In the genomic region with DNA sequence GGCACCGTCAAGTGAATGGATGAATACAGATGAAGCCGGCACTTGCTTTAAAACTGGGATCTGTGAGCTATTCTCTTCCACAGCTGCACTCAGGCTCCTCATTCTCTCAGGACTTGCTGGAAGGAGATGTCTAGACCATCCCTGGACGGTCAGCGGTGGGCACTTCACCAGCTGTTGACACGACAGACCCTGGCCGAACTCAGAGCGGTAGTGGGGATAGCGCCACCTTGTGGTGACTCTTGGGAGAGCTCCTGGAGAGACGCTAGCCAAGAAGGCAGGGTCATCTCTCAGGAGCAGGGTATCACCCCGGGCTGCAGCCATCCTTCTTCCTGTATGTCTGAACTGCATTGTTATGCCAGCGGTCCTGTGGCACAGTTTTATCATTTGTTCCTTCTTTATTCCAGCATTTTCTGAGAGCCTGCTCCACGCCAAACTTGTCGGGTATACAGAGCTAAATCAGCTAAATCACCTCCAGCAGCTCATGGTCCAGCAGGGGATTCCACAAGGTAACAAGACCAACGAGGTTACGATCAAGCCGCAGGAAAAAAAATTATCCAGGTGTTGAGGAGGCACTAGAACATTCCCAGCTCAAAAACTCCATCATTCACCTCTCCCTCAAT, we compare ENCODE assay signal across 9 cellular contexts. TPM values are rescaled to one million over a fixed set of nuclear protein-coding genes. Genes with fewer than 3 reads are reported as not detected.
A peak's percentile ranks its signal among the peaks of the same experiment; 100 is the strongest.
DNase-seq lines count a peak whose midpoint lies in the region; ATAC-seq and TF ChIP-seq lines count a peak whose summit lies in the region.
"Had no signal": no experiment of that assay in that cellular context is flagged by ENCODE, and none has a peak within 500 bp of the region (broad histone marks: within the 10 kb centered on the region; RNA-seq: fewer than 3 reads in every experiment).

No MANE protein-coding gene starts in this region.

- peak; percentile 45 to 68 for TF ChIP-seq RAD21 in liver (IDR thresholded peaks at IDR 0.05)

- H3K36me3 ChIP-seq in Loucy (ENCODE audit: insufficient read depth, low read length): no peaks in the 10 kb centered on the region
- no peaks in the 10 kb centered on the region for H3K36me3 ChIP-seq in liver (ENCODE audit: control insufficient read depth in 4 of 4, insufficient read depth in 3 of 4, low read depth in 1 of 4, low read length in 3 of 4)
- H3K36me3 ChIP-seq: BLaER1 had no signal

- H2AFZ ChIP-seq in Loucy (ENCODE audit: low read length): peak overlapping the region; percentile 61

- no peaks in the 10 kb centered on the region for H3K9me3 Mint-ChIP-seq in activated B cell treated with CpG ODN at 0.5 μM for 24 hours
- H3K9me3 Mint-ChIP-seq in chondrocyte (ENCODE audit: low read depth): no peaks in the 10 kb centered on the region

- H3F3A ChIP-seq in Loucy (ENCODE audit: low read depth): no peaks in the 10 kb centered on the region

- peaks cover 34% of the 10 kb centered on the region for H3K27me3 Mint-ChIP-seq in activated B cell treated with CpG ODN at 0.5 μM for 24 hours
- H3K27me3 Mint-ChIP-seq in chondrocyte (ENCODE audit: low read depth): peaks cover 44% of the 10 kb centered on the region

- H3K4me1 ChIP-seq in Loucy (ENCODE audit: insufficient read depth, low read length, poor library complexity, severe bottlenecking): peaks cover 2% of the 10 kb centered on the region
- no peaks in the 10 kb centered on the region for H3K4me1 ChIP-seq in liver (ENCODE audit: control insufficient read depth in 4 of 4, insufficient read depth in 4 of 4, low read length in 3 of 4)

- H4K20me1 ChIP-seq in Loucy (ENCODE audit: insufficient read depth, low read length, poor library complexity, severe bottlenecking): no peaks in the 10 kb centered on the region
- H4K20me1 ChIP-seq: BLaER1 had no signal

- WGBS in liver: 26% methylated on average over 16 of the region's 16 CpGs

- POLR2A ChIA-PET in activated B cell treated with CpG ODN at 0.5 μM for 24 hours (lab: Charles Lee): interaction anchor here (1.1 kb wide), 2 partner anchors 64 to 136 kb away, joined by 3 to 4 read pairs; a partner anchor contains a TSS

- H3K4me3 Mint-ChIP-seq in activated B cell treated with CpG ODN at 0.5 μM for 24 hours: no peak overlapping the region
- no peak overlapping the region for H3K4me3 Mint-ChIP-seq in chondrocyte (ENCODE audit: unreplicated experiment)

- H3K4me2 ChIP-seq in Loucy (ENCODE audit: low read depth, low read length, poor library complexity, severe bottlenecking): no peak overlapping the region
- H3K4me2 ChIP-seq: BLaER1 had no signal

- H3K4me1 Mint-ChIP-seq in activated B cell treated with CpG ODN at 0.5 μM for 24 hours (no peaks in the 10 kb centered on the region), chondrocyte (ENCODE audit: low read depth) (peaks cover 13% of the 10 kb centered on the region)

- H3K79me2 ChIP-seq in Loucy (ENCODE audit: insufficient read depth, low read length): no peaks in the 10 kb centered on the region

- H3K4me3 ChIP-seq in Loucy (ENCODE audit: low read length, poor library complexity, severe bottlenecking) (no peak overlapping the region), liver (ENCODE audit: low read depth in 1 of 3, low read length in 3 of 3) (no peak overlapping the region)
- H3K4me3 ChIP-seq: BLaER1 had no signal

- no peaks in the 10 kb centered on the region for H3K9me2 ChIP-seq in Loucy (replicated peaks; ENCODE audit: low read depth, low read length)

- peak; percentile 90 for ATAC-seq in activated B cell treated with CpG ODN at 0.5 μM for 24 hours (ENCODE audit: low read depth)

- H3K27ac Mint-ChIP-seq in activated B cell treated with CpG ODN at 0.5 μM for 24 hours (no peak overlapping the region), chondrocyte (ENCODE audit: unreplicated experiment) (no peak overlapping the region)

- TF ChIP-seq CTCF in Loucy (conservative IDR thresholded peaks at IDR 0.05; ENCODE audit: low read length): peak; percentile 96
- TF ChIP-seq CTCF in activated B cell treated with CpG ODN at 0.5 μM for 24 hours (IDR thresholded peaks at IDR 0.05): peak; percentile 31
- peak; percentile 87 for TF ChIP-seq CTCF in chondrocyte (IDR thresholded peaks at IDR 0.05)
- peak; percentile 75 for TF ChIP-seq CTCF in liver (IDR thresholded peaks at IDR 0.05; ENCODE audit: low read depth, low read length, missing input control)

- H3K27ac ChIP-seq in liver (ENCODE audit: low read depth in 1 of 2, low read length in 2 of 2): no peak overlapping the region
- H3K27ac ChIP-seq: BLaER1 had no signal

- H3K36me3 Mint-ChIP-seq in activated B cell treated with CpG ODN at 0.5 μM for 24 hours (ENCODE audit: low read depth) (no peaks in the 10 kb centered on the region), chondrocyte (ENCODE audit: low read depth) (no peaks in the 10 kb centered on the region)

- DNase-seq in NCI-H1105 treated with DMSO at 0.1 percent for 48 hours (lab: John Stamatoyannopoulos, UW): peak; percentile 23
- DNase-seq in NCI-H1105 (lab: John Stamatoyannopoulos, UW): no peak
- peak; percentile 58 for DNase-seq in activated B cell treated with CpG ODN at 0.5 μM for 24 hours
- DNase-seq in chondrocyte (ENCODE audit: low spot score): no peak
- DNase-seq in stimulated activated CD8-positive, alpha-beta memory T cell treated with anti-CD3 and anti-CD28 coated beads, Interleukin-15, amount 100 ng/mL, for 24 hours (ENCODE audit: low read depth): peak; percentile 61
- DNase-seq in GOT3 (lab: John Stamatoyannopoulos, UW): no peak

- H3K9ac ChIP-seq in Loucy (ENCODE audit: low read depth, low read length, poor library complexity, severe bottlenecking) (no peak overlapping the region), liver (ENCODE audit: low read depth in 1 of 2, low read length in 2 of 2) (no peak overlapping the region)
- H3K9ac ChIP-seq: BLaER1 had no signal

- CTCF ChIA-PET in activated B cell treated with CpG ODN at 0.5 μM for 24 hours (lab: Charles Lee): interaction anchor here (0.7 to 3.0 kb wide), 25 partner anchors 8 to 193 kb away, joined by 3 to 19 read pairs (median 3); a partner anchor contains a TSS

- no peaks in the 10 kb centered on the region for H3K9me3 ChIP-seq in Loucy (ENCODE audit: insufficient read depth, low read depth, low read length)
- no peaks in the 10 kb centered on the region for H3K9me3 ChIP-seq in liver (ENCODE audit: control insufficient read depth in 4 of 4, low read length in 3 of 4)
- H3K9me3 ChIP-seq: BLaER1 had no signal

- intact Hi-C loops in activated B cell treated with CpG ODN at 0.5 μM for 24 hours (cut with micrococcal nuclease): loop anchor here (1.0 to 2.0 kb wide), 2 partner anchors 64 to 135 kb away; a partner anchor contains a TSS

- H3K27me3 ChIP-seq in Loucy (ENCODE audit: insufficient read depth, low read length, poor library complexity, severe bottlenecking) (no peaks in the 10 kb centered on the region), liver (ENCODE audit: control insufficient read depth in 4 of 4, insufficient read depth in 4 of 4, low read length in 3 of 4) (peaks cover 0 to 5% (median 1%) of the 10 kb centered on the region in 4 donors)

TF ChIP-seq in liver, 16 proteins besides CTCF, POLR2A, EP300 and RAD21 (continues in another document):
- TF ChIP-seq, protein P1, sequence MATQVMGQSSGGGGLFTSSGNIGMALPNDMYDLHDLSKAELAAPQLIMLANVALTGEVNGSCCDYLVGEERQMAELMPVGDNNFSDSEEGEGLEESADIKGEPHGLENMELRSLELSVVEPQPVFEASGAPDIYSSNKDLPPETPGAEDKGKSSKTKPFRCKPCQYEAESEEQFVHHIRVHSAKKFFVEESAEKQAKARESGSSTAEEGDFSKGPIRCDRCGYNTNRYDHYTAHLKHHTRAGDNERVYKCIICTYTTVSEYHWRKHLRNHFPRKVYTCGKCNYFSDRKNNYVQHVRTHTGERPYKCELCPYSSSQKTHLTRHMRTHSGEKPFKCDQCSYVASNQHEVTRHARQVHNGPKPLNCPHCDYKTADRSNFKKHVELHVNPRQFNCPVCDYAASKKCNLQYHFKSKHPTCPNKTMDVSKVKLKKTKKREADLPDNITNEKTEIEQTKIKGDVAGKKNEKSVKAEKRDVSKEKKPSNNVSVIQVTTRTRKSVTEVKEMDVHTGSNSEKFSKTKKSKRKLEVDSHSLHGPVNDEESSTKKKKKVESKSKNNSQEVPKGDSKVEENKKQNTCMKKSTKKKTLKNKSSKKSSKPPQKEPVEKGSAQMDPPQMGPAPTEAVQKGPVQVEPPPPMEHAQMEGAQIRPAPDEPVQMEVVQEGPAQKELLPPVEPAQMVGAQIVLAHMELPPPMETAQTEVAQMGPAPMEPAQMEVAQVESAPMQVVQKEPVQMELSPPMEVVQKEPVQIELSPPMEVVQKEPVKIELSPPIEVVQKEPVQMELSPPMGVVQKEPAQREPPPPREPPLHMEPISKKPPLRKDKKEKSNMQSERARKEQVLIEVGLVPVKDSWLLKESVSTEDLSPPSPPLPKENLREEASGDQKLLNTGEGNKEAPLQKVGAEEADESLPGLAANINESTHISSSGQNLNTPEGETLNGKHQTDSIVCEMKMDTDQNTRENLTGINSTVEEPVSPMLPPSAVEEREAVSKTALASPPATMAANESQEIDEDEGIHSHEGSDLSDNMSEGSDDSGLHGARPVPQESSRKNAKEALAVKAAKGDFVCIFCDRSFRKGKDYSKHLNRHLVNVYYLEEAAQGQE (IDR thresholded peaks at IDR 0.05): no peak
- TF ChIP-seq GABPA (IDR thresholded peaks at IDR 0.05 in 1 of 2, conservative IDR thresholded peaks at IDR 0.05 in 1 of 2): no peak
- no peak for TF ChIP-seq EGR1 (IDR thresholded peaks at IDR 0.05; ENCODE audit: low read depth in 2 of 2)
- no peak for TF ChIP-seq RXRA (IDR thresholded peaks at IDR 0.05)
- TF ChIP-seq, protein P2, sequence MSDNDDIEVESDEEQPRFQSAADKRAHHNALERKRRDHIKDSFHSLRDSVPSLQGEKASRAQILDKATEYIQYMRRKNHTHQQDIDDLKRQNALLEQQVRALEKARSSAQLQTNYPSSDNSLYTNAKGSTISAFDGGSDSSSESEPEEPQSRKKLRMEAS (IDR thresholded peaks at IDR 0.05): no peak
- no peak for TF ChIP-seq HNF4G (IDR thresholded peaks at IDR 0.05)

RNA-seq across cellular contexts. Expression of a gene that starts 10.0 kb away (rescaled TPM):
- not detected in 2 replicates for total RNA-seq in activated B cell treated with CpG ODN at 0.5 μM for 24 hours
- total RNA-seq in chondrocyte: not detected in 3 replicates
- not detected for total RNA-seq in liver
- not detected for polyA plus RNA-seq in liver

RNA-seq across cellular contexts. Expression of a gene that starts 11.0 kb away (rescaled TPM):
- total RNA-seq in activated B cell treated with CpG ODN at 0.5 μM for 24 hours: 0.20 and 0.44 TPM in 2 replicates
- total RNA-seq in chondrocyte: 0.10 to 0.74 TPM (median 0.72 TPM) in 3 replicates
- under 1 TPM in 1 of 2 donors, not detected in 1; 0.09 TPM for total RNA-seq in liver
- not detected for polyA plus RNA-seq in liver

RNA-seq across cellular contexts. Expression of a gene that starts 16.6 kb away (rescaled TPM):
- total RNA-seq in activated B cell treated with CpG ODN at 0.5 μM for 24 hours: 0.22 TPM in 1 of 2 replicates, not detected in the other
- total RNA-seq in chondrocyte: 0.25 to 0.39 TPM in 2 of 3 replicates, not detected in the other
- under 1 TPM in 1 of 2 donors, not detected in 1; 0.08 TPM for total RNA-seq in liver
- under 1 TPM in 1 of 2 donors, not detected in 1; 0.05 TPM for polyA plus RNA-seq in liver

RNA-seq across cellular contexts. Expression of a gene that starts 30.4 kb away (rescaled TPM):
- 55.3 and 70.5 TPM in 2 replicates for total RNA-seq in activated B cell treated with CpG ODN at 0.5 μM for 24 hours
- 61.5 to 77.1 TPM (median 61.7 TPM) in 3 replicates for total RNA-seq in chondrocyte
- 10 to 100 TPM; 18.3 to 23.4 TPM for total RNA-seq in liver
- 10 to 100 TPM; 15.5 to 31.5 TPM for polyA plus RNA-seq in liver

RNA-seq across cellular contexts. Expression of a gene that starts 30.9 kb away (rescaled TPM):
- 113 and 119 TPM in 2 replicates for total RNA-seq in activated B cell treated with CpG ODN at 0.5 μM for 24 hours
- total RNA-seq in chondrocyte: 116 to 128 TPM (median 126 TPM) in 3 replicates
- 10 to 100 TPM; 17.1 to 21.6 TPM for total RNA-seq in liver
- polyA plus RNA-seq in liver: 10 to 100 TPM; 14.1 to 29.5 TPM

Comparison
In these comparisons a context has a peak if more than half of its experiments do, and no peak if none do; other contexts are left out.
1. DNase-seq: peak in NCI-H1105 treated with DMSO at 0.1 percent for 48 hours (single experiment), activated B cell treated with CpG ODN at 0.5 μM for 24 hours (single experiment) and stimulated activated CD8-positive, alpha-beta memory T cell treated with anti-CD3 and anti-CD28 coated beads, Interleukin-15, amount 100 ng/mL, for 24 hours (single experiment); none in NCI-H1105 (single experiment), chondrocyte (single experiment) and GOT3 (single experiment).
2. CTCF ChIP-seq: peak in every context shown above with its lines; median percentile 96 in Loucy; 87 in chondrocyte; 75 in liver; 31 in activated B cell treated with CpG ODN at 0.5 μM for 24 hours.